Comparison of ENCODE assay signal across 1 cellular context in genomic region chr1:234152344-234152743, GRCh38.
TF ChIP-seq lines count a peak whose summit lies in the region.
"Not testable (repeated sequence)": the region's sequence is repeated elsewhere in the genome, so short reads cannot be mapped to it uniquely, and the experiment has no call there.

No MANE protein-coding gene starts in this region.

- H3K27ac ChIP-seq in HEK293 (ENCODE audit: extremely low read depth, low read depth, low read length): not testable (repeated sequence)

- H3K4me1 ChIP-seq in HEK293 (ENCODE audit: control insufficient read depth, insufficient read depth, low read length): not testable (repeated sequence)

- not testable (repeated sequence) for TF ChIP-seq CTCF in HEK293 (tag by site-specific recombination; IDR thresholded peaks at IDR 0.05)

- not testable (repeated sequence) for H3K36me3 ChIP-seq in HEK293 (ENCODE audit: control insufficient read depth in 2 of 2, insufficient read depth in 1 of 2, low read length in 2 of 2)

- POLR2A ChIA-PET in HEK293 (lab: Yijun Ruan, JAX): not testable (repeated sequence)

- CTCF ChIA-PET in HEK293 (lab: Yijun Ruan, JAX): interaction anchor here (1.6 to 2.1 kb wide), 2 partner anchors 32 to 38 kb away, joined by 3 to 6 read pairs; no protein-coding TSS in a partner anchor

- not testable (repeated sequence) for H3K9me3 ChIP-seq in HEK293 (ENCODE audit: control insufficient read depth, insufficient read depth, low read depth, low read length)

- H3K4me3 ChIP-seq in HEK293 (ENCODE audit: low read depth, low read length): not testable (repeated sequence)

TF ChIP-seq in HEK293, 187 proteins besides CTCF, POLR2A, EP300 and RAD21:
- TF ChIP-seq ZNF146 (tag by site-specific recombination; IDR thresholded peaks at IDR 0.05): peak; percentile 95
- TF ChIP-seq, protein P1, sequence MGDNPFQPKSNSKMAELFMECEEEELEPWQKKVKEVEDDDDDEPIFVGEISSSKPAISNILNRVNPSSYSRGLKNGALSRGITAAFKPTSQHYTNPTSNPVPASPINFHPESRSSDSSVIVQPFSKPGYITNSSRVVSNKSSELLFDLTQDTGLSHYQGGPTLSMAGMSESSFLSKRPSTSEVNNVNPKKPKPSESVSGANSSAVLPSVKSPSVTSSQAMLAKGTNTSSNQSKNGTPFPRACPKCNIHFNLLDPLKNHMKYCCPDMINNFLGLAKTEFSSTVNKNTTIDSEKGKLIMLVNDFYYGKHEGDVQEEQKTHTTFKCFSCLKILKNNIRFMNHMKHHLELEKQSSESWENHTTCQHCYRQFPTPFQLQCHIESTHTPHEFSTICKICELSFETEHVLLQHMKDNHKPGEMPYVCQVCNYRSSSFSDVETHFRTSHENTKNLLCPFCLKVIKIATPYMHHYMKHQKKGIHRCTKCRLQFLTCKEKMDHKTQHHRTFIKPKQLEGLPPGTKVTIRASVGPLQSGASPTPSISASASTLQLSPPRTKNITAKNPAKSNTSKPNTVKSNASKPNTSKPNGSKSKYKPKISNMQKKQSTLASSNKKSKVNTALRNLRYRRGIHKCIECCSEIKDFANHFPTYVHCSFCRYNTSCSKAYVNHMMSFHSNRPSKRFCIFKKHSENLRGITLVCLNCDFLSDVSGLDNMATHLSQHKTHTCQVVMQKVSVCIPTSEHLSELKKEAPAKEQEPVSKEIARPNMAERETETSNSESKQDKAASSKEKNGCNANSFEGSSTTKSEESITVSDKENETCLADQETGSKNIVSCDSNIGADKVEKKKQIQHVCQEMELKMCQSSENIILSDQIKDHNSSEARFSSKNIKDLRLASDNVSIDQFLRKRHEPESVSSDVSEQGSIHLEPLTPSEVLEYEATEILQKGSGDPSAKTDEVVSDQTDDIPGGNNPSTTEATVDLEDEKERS (tag by site-specific recombination; IDR thresholded peaks at IDR 0.05): 0 out of 2 replicates have a peak, but pooled peaks have one; percentile 71
TF ChIP-seq in HEK293: peak in this region for 2; not testable (repeated sequence) for 185.
